28 cellular contexts compared by ENCODE assay signal in the genomic region with DNA sequence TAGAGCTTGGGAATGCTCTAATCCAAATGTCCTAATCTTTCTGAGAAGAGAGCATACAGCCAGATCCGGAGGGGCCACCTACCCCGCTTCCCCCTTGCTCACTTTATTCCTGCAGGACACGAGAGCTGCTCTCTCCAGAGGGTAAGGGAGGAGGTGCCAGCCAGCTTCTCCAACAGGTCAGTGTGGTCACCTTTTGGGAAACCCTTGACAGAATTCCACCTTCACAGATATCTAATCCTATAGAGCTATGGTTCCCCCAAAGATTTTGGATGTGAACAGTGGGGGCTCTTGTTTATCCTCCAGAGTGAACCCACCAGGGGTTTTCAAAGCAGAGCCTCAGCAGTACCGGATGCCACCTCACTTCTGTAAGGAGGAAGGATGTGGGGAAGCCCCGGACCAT. TPM values are rescaled to one million over a fixed set of nuclear protein-coding genes. Genes with fewer than 3 reads are reported as not detected.
"Had no signal": no experiment of that assay in that cellular context is flagged by ENCODE, and none has a peak within 500 bp of the region (broad histone marks: within the 10 kb centered on the region; RNA-seq: fewer than 3 reads in every experiment).

No MANE protein-coding gene starts in this region.

- H3K36me3 Mint-ChIP-seq: stimulated activated effector memory CD8-positive, alpha-beta T cell treated with anti-CD3 and anti-CD28 coated beads, Interleukin-12 subunit alpha, Interleukin-12 subunit beta, amount 100 ng/mL, for 72 hours; stimulated activated memory B cell treated with anti-CD40 and anti-IgM and Interleukin-4, amounts not matched to agents 10 μg/mL and 1 μg/mL and 100 μg/mL, for 72 hours; stimulated activated naive B cell treated with anti-CD40 and anti-IgM and Interleukin-4, amounts not matched to agents 10 μg/mL and 1 μg/mL and 100 μg/mL, for 72 hours; type B pancreatic cell had no signal

- H3K27me3 ChIP-seq: stomach, suprapubic skin, testis, tibial nerve, transverse colon, upper lobe of left lung, upper lobe of right lung, uterus had no signal

- H3K4me3 ChIP-seq: stomach, suprapubic skin, testis, thoracic aorta, tibial artery, tibial nerve, transverse colon, upper lobe of left lung, upper lobe of right lung, uterus had no signal

- H3K27me3 Mint-ChIP-seq: stimulated activated memory B cell treated with anti-CD40 and anti-IgM and Interleukin-4, amounts not matched to agents 10 μg/mL and 1 μg/mL and 100 μg/mL, for 72 hours; stimulated activated naive B cell treated with anti-CD40 and anti-IgM and Interleukin-4, amounts not matched to agents 10 μg/mL and 1 μg/mL and 100 μg/mL, for 72 hours; stimulated activated naive CD8-positive, alpha-beta T cell treated with anti-CD3 and anti-CD28 coated beads, Interleukin-15, Interleukin-2, amounts not matched to agents 100 ng/mL and 50 ng/mL, for 24 hours had no signal

- H3K4me1 Mint-ChIP-seq: stimulated activated effector memory CD8-positive, alpha-beta T cell treated with anti-CD3 and anti-CD28 coated beads, Interleukin-12 subunit alpha, Interleukin-12 subunit beta, amount 100 ng/mL, for 72 hours; stimulated activated memory B cell treated with anti-CD40 and anti-IgM and Interleukin-4, amounts not matched to agents 10 μg/mL and 1 μg/mL and 100 μg/mL, for 72 hours; stimulated activated naive B cell treated with anti-CD40 and anti-IgM and Interleukin-4, amounts not matched to agents 10 μg/mL and 1 μg/mL and 100 μg/mL, for 72 hours; stimulated activated naive CD8-positive, alpha-beta T cell treated with anti-CD3 and anti-CD28 coated beads, Interleukin-15, amount 100 ng/mL, for 72 hours had no signal

- H3K9me3 Mint-ChIP-seq: stimulated activated effector memory CD8-positive, alpha-beta T cell treated with anti-CD3 and anti-CD28 coated beads, Interleukin-12 subunit alpha, Interleukin-12 subunit beta, amount 100 ng/mL, for 72 hours; stimulated activated memory B cell treated with anti-CD40 and anti-IgM and Interleukin-4, amounts not matched to agents 10 μg/mL and 1 μg/mL and 100 μg/mL, for 72 hours; stimulated activated naive B cell treated with anti-CD40 and anti-IgM and Interleukin-4, amounts not matched to agents 10 μg/mL and 1 μg/mL and 100 μg/mL, for 72 hours; stimulated activated naive CD8-positive, alpha-beta T cell treated with anti-CD3 and anti-CD28 coated beads, Interleukin-15, Interleukin-2, amounts not matched to agents 100 ng/mL and 50 ng/mL, for 24 hours; type B pancreatic cell had no signal

- H3K27ac Mint-ChIP-seq: stimulated activated effector memory CD8-positive, alpha-beta T cell treated with anti-CD3 and anti-CD28 coated beads, Interleukin-12 subunit alpha, Interleukin-12 subunit beta, amount 100 ng/mL, for 72 hours; stimulated activated memory B cell treated with anti-CD40 and anti-IgM and Interleukin-4, amounts not matched to agents 10 μg/mL and 1 μg/mL and 100 μg/mL, for 72 hours; stimulated activated naive B cell treated with anti-CD40 and anti-IgM and Interleukin-4, amounts not matched to agents 10 μg/mL and 1 μg/mL and 100 μg/mL, for 72 hours; stimulated activated naive CD8-positive, alpha-beta T cell treated with anti-CD3 and anti-CD28 coated beads, Interleukin-15, amount 100 ng/mL, for 72 hours; stimulated activated naive CD8-positive, alpha-beta T cell treated with anti-CD3 and anti-CD28 coated beads, Interleukin-15, Interleukin-2, amounts not matched to agents 100 ng/mL and 50 ng/mL, for 24 hours; type B pancreatic cell had no signal

- DNase-seq: stimulated activated CD4-positive, alpha-beta T cell treated with anti-CD3 and anti-CD28 coated beads, Interleukin-2, amount 100 ng/mL, for 24 hours; stimulated activated CD4-positive, alpha-beta T cell treated with anti-CD3 and anti-CD28 coated beads, Interleukin-2, amount 100 ng/mL, for 48 hours; stimulated activated CD4-positive, alpha-beta T cell treated with anti-CD3 and anti-CD28 coated beads, Interleukin-4, amount 100 ng/mL, for 1 hour; stimulated activated CD4-positive, alpha-beta T cell treated with anti-CD3 and anti-CD28 coated beads, Interleukin-4, amount 100 ng/mL, for 24 hours; stimulated activated CD4-positive, alpha-beta T cell treated with anti-CD3 and anti-CD28 coated beads, Interleukin-4, amount 100 ng/mL, for 4 hours; stimulated activated CD8-positive, alpha-beta memory T cell treated with anti-CD3 and anti-CD28 coated beads, Interleukin-4, amount 100 ng/mL, for 48 hours; stimulated activated naive B cell treated with anti-CD40 and anti-IgM and Interleukin-4, amounts not matched to agents 10 μg/mL and 1 μg/mL and 100 μg/mL, for 72 hours; stimulated activated naive CD4-positive, alpha-beta T cell; stimulated activated naive CD4-positive, alpha-beta T cell treated with Interleukin-2 at 50 U/mL for 16 hours; stimulated activated naive CD8-positive, alpha-beta T cell treated with anti-CD3 and anti-CD28 coated beads, Interleukin-15, amount 100 ng/mL, for 72 hours; stimulated activated naive CD8-positive, alpha-beta T cell treated with anti-CD3 and anti-CD28 coated beads, Interleukin-15, Interleukin-2, amounts not matched to agents 100 U/mL and 50 U/mL, for 24 hours; stomach; testis; tibial artery; transverse colon; trophoblast cell; upper lobe of left lung; upper lobe of right lung; uterus had no signal

- H3K4me3 Mint-ChIP-seq: stimulated activated effector memory CD8-positive, alpha-beta T cell treated with anti-CD3 and anti-CD28 coated beads, Interleukin-12 subunit alpha, Interleukin-12 subunit beta, amount 100 ng/mL, for 72 hours; stimulated activated memory B cell treated with anti-CD40 and anti-IgM and Interleukin-4, amounts not matched to agents 10 μg/mL and 1 μg/mL and 100 μg/mL, for 72 hours; stimulated activated naive B cell treated with anti-CD40 and anti-IgM and Interleukin-4, amounts not matched to agents 10 μg/mL and 1 μg/mL and 100 μg/mL, for 72 hours; stimulated activated naive CD8-positive, alpha-beta T cell treated with anti-CD3 and anti-CD28 coated beads, Interleukin-15, amount 100 ng/mL, for 72 hours; stimulated activated naive CD8-positive, alpha-beta T cell treated with anti-CD3 and anti-CD28 coated beads, Interleukin-15, Interleukin-2, amounts not matched to agents 100 ng/mL and 50 ng/mL, for 24 hours; type B pancreatic cell had no signal

- H3K9me3 ChIP-seq: stomach, suprapubic skin, testis, thoracic aorta, tibial artery, tibial nerve, transverse colon, upper lobe of left lung, upper lobe of right lung, uterus had no signal

- H3K36me3 ChIP-seq: stomach, suprapubic skin, thoracic aorta, tibial artery, tibial nerve, transverse colon, upper lobe of left lung, upper lobe of right lung, uterus had no signal

- H3K4me1 ChIP-seq: stomach, suprapubic skin, testis, tibial artery, tibial nerve, transverse colon, upper lobe of left lung, upper lobe of right lung, uterus had no signal

- H3K27ac ChIP-seq: stomach, suprapubic skin, testis, thoracic aorta, tibial artery, tibial nerve, transverse colon, upper lobe of left lung, upper lobe of right lung, uterus had no signal

RNA-seq across cellular contexts. Expression of a gene that starts 34.6 kb away (rescaled TPM):
- total RNA-seq: stomach, thoracic aorta, tibial nerve, transverse colon, upper lobe of right lung, ureter had no signal
- polyA plus RNA-seq: stomach, urinary bladder had no signal
